ENCODE assay signal across 19 cellular contexts in genomic region chr6:49906511-49906910, GRCh38. TPM values are rescaled to one million over a fixed set of nuclear protein-coding genes. Genes with fewer than 3 reads are reported as not detected.
A peak's percentile ranks its signal among the peaks of the same experiment; 100 is the strongest.
DNase-seq lines count a peak whose midpoint lies in the region; TF ChIP-seq lines count a peak whose summit lies in the region.
"Had no signal": no experiment of that assay in that cellular context is flagged by ENCODE, and none has a peak within 500 bp of the region (broad histone marks: within the 10 kb centered on the region; RNA-seq: fewer than 3 reads in every experiment).

No MANE protein-coding gene starts in this region.

- H3K4me1 Mint-ChIP-seq in brain, result peaks cover 49% of the 10 kb centered on the region
- no peaks in the 10 kb centered on the region for H3K4me1 Mint-ChIP-seq in immature natural killer cell
- H3K4me1 Mint-ChIP-seq: activated naive CD8-positive, alpha-beta T cell treated with anti-CD3 and anti-CD28 coated beads for 36 hours had no signal

- H3K27me3 Mint-ChIP-seq in brain (peaks cover 6% of the 10 kb centered on the region), immature natural killer cell (ENCODE audit: low read depth in 3 of 3) (peaks cover 0 to 4% (median 0%) of the 10 kb centered on the region in 3 donors)
- H3K27me3 Mint-ChIP-seq: activated naive CD8-positive, alpha-beta T cell treated with anti-CD3 and anti-CD28 coated beads for 36 hours had no signal

- H2AFZ ChIP-seq in GM23248, result no peak overlapping the region

- H3K9me3 Mint-ChIP-seq in brain (peaks cover 0 to 4% (median 0%) of the 10 kb centered on the region in 5 experiments), immature natural killer cell (peaks cover 3 to 33% (median 8%) of the 10 kb centered on the region in 6 donors)
- H3K9me3 Mint-ChIP-seq: activated naive CD8-positive, alpha-beta T cell treated with anti-CD3 and anti-CD28 coated beads for 36 hours; activated T-cell treated with anti-CD3 and anti-CD28 coated beads, Interleukin-2, amount 50 U/mL, for 72 hours had no signal

- intact Hi-C loops in ascending aorta (cut with DNase I), result no loop called here

- H3K4me2 ChIP-seq in GM23248 (ENCODE audit: unreplicated experiment), result no peak overlapping the region

- no peaks in the 10 kb centered on the region for H3K36me3 ChIP-seq in GM23248 (ENCODE audit: low read depth)
- no peaks in the 10 kb centered on the region for H3K36me3 ChIP-seq in ascending aorta
- H3K36me3 ChIP-seq: cardiac muscle cell, esophagus squamous epithelium, heart right ventricle, neutrophil had no signal

- no peaks in the 10 kb centered on the region for H4K20me1 ChIP-seq in GM23248 (ENCODE audit: insufficient read depth)

- H3K27ac Mint-ChIP-seq in brain (peak overlapping the region in 4 of 5 experiments; percentile 56 to 93 (median 64)), immature natural killer cell (no peak overlapping the region)
- H3K27ac Mint-ChIP-seq: activated naive CD8-positive, alpha-beta T cell treated with anti-CD3 and anti-CD28 coated beads for 36 hours; activated T-cell treated with anti-CD3 and anti-CD28 coated beads, Interleukin-2, amount 50 U/mL, for 72 hours; HFFc6 had no signal

- H3F3A ChIP-seq in GM23248 (ENCODE audit: insufficient read depth), result no peaks in the 10 kb centered on the region

- no peak overlapping the region for H3K27ac ChIP-seq in GM23248
- H3K27ac ChIP-seq in ascending aorta, result no peak overlapping the region
- H3K27ac ChIP-seq: cardiac muscle cell, esophagus squamous epithelium, heart right ventricle, neutrophil had no signal

- H3K9ac ChIP-seq in GM23248, result no peak overlapping the region

- no peaks in the 10 kb centered on the region for H3K4me1 ChIP-seq in GM23248 (ENCODE audit: insufficient read depth)
- H3K4me1 ChIP-seq in ascending aorta, result no peaks in the 10 kb centered on the region
- H3K4me1 ChIP-seq: esophagus squamous epithelium, heart right ventricle had no signal

- H3K4me3 Mint-ChIP-seq in brain (peak overlapping the region in 1 of 5 experiments; percentile 33), immature natural killer cell (no peak overlapping the region)
- H3K4me3 Mint-ChIP-seq: activated naive CD8-positive, alpha-beta T cell treated with anti-CD3 and anti-CD28 coated beads for 36 hours; activated T-cell treated with anti-CD3 and anti-CD28 coated beads, Interleukin-2, amount 50 U/mL, for 72 hours; HFFc6 had no signal

- H3K9me3 ChIP-seq in GM23248 (ENCODE audit: low read depth) (no peaks in the 10 kb centered on the region), ascending aorta (no peaks in the 10 kb centered on the region)
- H3K9me3 ChIP-seq: esophagus squamous epithelium, heart right ventricle, neutrophil had no signal

- WGBS in GM23248 (ENCODE audit: low coverage in 1 of 2, low lambda C conversion rate in 2 of 2, missing lambda C conversion rate in 2 of 2), 2 experiments, result 0 to 5% methylated on average over 1 of the region's 1 CpG

- H3K79me2 ChIP-seq in GM23248 (ENCODE audit: insufficient read depth), result no peaks in the 10 kb centered on the region

- H3K4me3 ChIP-seq in GM23248 (no peak overlapping the region), ascending aorta (no peak overlapping the region)
- H3K4me3 ChIP-seq: cardiac muscle cell, esophagus squamous epithelium, heart right ventricle had no signal

- no peaks in the 10 kb centered on the region for H3K36me3 Mint-ChIP-seq in brain
- no peaks in the 10 kb centered on the region for H3K36me3 Mint-ChIP-seq in immature natural killer cell
- H3K36me3 Mint-ChIP-seq: activated naive CD8-positive, alpha-beta T cell treated with anti-CD3 and anti-CD28 coated beads for 36 hours had no signal

- no peak for TF ChIP-seq CTCF in brain (conservative IDR thresholded peaks at IDR 0.05)
- TF ChIP-seq CTCF in ascending aorta (IDR thresholded peaks at IDR 0.05), result no peak

- no peaks in the 10 kb centered on the region for H3K27me3 ChIP-seq in GM23248 (replicated peaks; ENCODE audit: insufficient read depth)
- no peaks in the 10 kb centered on the region for H3K27me3 ChIP-seq in ascending aorta
- H3K27me3 ChIP-seq: cardiac muscle cell, esophagus squamous epithelium, neutrophil had no signal

- peak; percentile 0 for DNase-seq in GM23248
- peak; percentile 41 for DNase-seq in NCI-H226
- peak; percentile 37 for DNase-seq in retina
- no peak for DNase-seq in ascending aorta (ENCODE audit: low spot score in 2 of 2)
- DNase-seq in NCI-H1930 (lab: John Stamatoyannopoulos, UW), result no peak
- DNase-seq in immature natural killer cell, result no peak
- DNase-seq: activated CD4-positive, alpha-beta T cell treated with anti-CD3 and anti-CD28 coated beads, Interleukin-2, amount 50 U/mL, for 48 hours; activated naive CD8-positive, alpha-beta T cell treated with anti-CD3 and anti-CD28 coated beads for 36 hours; activated T-cell treated with anti-CD3 and anti-CD28 coated beads, Interleukin-2, amount 50 U/mL, for 72 hours; esophagus squamous epithelium; heart right ventricle; HFFc6; stimulated activated CD4-positive, alpha-beta T cell treated with anti-CD3 and anti-CD28 coated beads, Interleukin-4, amount 100 ng/mL, for 1 hour had no signal

- in situ Hi-C loops in GM23248 (cut with MboI), result no loop called here

- no peaks in the 10 kb centered on the region for H3K9me2 ChIP-seq in GM23248 (ENCODE audit: insufficient read depth)

RNA-seq across cellular contexts. Expression of gene CRISP1, which starts 40.2 kb away (rescaled TPM):
- not detected in 2 replicates for total RNA-seq in GM23248 (2014; rRNA removed; shearing (Covaris generic))
- polyA plus RNA-seq in GM23248 (2016; fragmentation: Nextera tagmentation; extraction: Ambion mirVana), result not detected in 2 replicates
- not detected for polyA plus RNA-seq in brain (ENCODE audit: insufficient read depth, low read depth, low replicate concordance)
- not detected for total RNA-seq in ascending aorta
- polyA plus RNA-seq in immature natural killer cell, result not detected
- total RNA-seq: activated naive CD8-positive, alpha-beta T cell treated with anti-CD3 and anti-CD28 coated beads for 36 hours; activated T-cell treated with anti-CD3 and anti-CD28 coated beads, Interleukin-2, amount 50 U/mL, for 72 hours; cardiac muscle cell; esophagus squamous epithelium; heart right ventricle; HFFc6; temporal lobe had no signal
- polyA plus RNA-seq: BJ, cardiac muscle cell, heart right ventricle, keratinocyte had no signal

RNA-seq across cellular contexts. Expression of gene DEFB114, which starts 57.5 kb away (rescaled TPM):
- not detected in 2 replicates for total RNA-seq in GM23248 (2014; rRNA removed; shearing (Covaris generic))
- polyA plus RNA-seq in GM23248 (2016; fragmentation: Nextera tagmentation; extraction: Ambion mirVana), result not detected in 2 replicates
- polyA plus RNA-seq in brain (ENCODE audit: insufficient read depth, low read depth, low replicate concordance), result not detected
- not detected for total RNA-seq in ascending aorta
- polyA plus RNA-seq in immature natural killer cell, result not detected
- total RNA-seq: activated naive CD8-positive, alpha-beta T cell treated with anti-CD3 and anti-CD28 coated beads for 36 hours; activated T-cell treated with anti-CD3 and anti-CD28 coated beads, Interleukin-2, amount 50 U/mL, for 72 hours; cardiac muscle cell; esophagus squamous epithelium; heart right ventricle; HFFc6; temporal lobe had no signal
- polyA plus RNA-seq: BJ, cardiac muscle cell, heart right ventricle, keratinocyte had no signal

Comparison
In these comparisons a context has a peak if more than half of its experiments do, and no peak if none do; other contexts are left out.
1. DNase-seq: peak in GM23248 (single experiment), NCI-H226 (single experiment) and retina (single experiment); none in ascending aorta (0 of 2), NCI-H1930 (0 of 2) and immature natural killer cell (0 of 3).
2. H3K27ac Mint-ChIP-seq: peak in brain (4 of 5); none in immature natural killer cell (0 of 6).